ENCODE assay signal across 13 cellular contexts in genomic region chr20:63970714-63971431, GRCh38. TPM values are rescaled to one million over a fixed set of nuclear protein-coding genes. Genes with fewer than 3 reads are reported as not detected.
DNase-seq lines count a peak whose midpoint lies in the region; ATAC-seq, FAIRE-seq and TF ChIP-seq lines count a peak whose summit lies in the region.
"Had no signal": no experiment of that assay in that cellular context is flagged by ENCODE, and none has a peak within 500 bp of the region (broad histone marks: within the 10 kb centered on the region; RNA-seq: fewer than 3 reads in every experiment).

No MANE protein-coding gene starts in this region.

- ATAC-seq in CD8-positive, alpha-beta T cell: no peak
- ATAC-seq in sciatic nerve: no peak

- H3K4me1 Mint-ChIP-seq in CD8-positive, alpha-beta T cell (ENCODE audit: low read depth): peaks cover 27% of the 10 kb centered on the region
- H3K4me1 Mint-ChIP-seq in astrocyte (ENCODE audit: low read depth, unreplicated experiment): peaks cover 5% of the 10 kb centered on the region
- peaks cover 22% of the 10 kb centered on the region for H3K4me1 Mint-ChIP-seq in nephron progenitor cell

- POLR2A ChIA-PET in CD8-positive, alpha-beta T cell (lab: Charles Lee): no interaction called here

- no peak overlapping the region for H2AFZ ChIP-seq in astrocyte (ENCODE audit: low read depth, low read length)

- no peak overlapping the region for H3K4me3 ChIP-seq in CD8-positive, alpha-beta T cell (ENCODE audit: low read depth, low read length)
- peak overlapping the region; percentile 85; the same call in 1 of the 2 replicates for H3K4me3 ChIP-seq in HUES6 (ENCODE audit: low read depth, low read length)
- no peak overlapping the region for H3K4me3 ChIP-seq in astrocyte (ENCODE audit: insufficient read depth, low read depth, low read length)
- no peak overlapping the region for H3K4me3 ChIP-seq in lower leg skin (ENCODE audit: low read depth, poor library complexity, severe bottlenecking)

- WGBS in lower leg skin, 2 donors: 92% methylated on average over 5 of the region's 5 CpGs

- TF ChIP-seq POLR2A in lower leg skin (IDR thresholded peaks at IDR 0.05): no peak

- peak overlapping the region; percentile 87 for H3K4me2 ChIP-seq in astrocyte (ENCODE audit: low read length)

- H3K79me2 ChIP-seq in astrocyte (ENCODE audit: insufficient read depth, low read length): peaks cover 24% of the 10 kb centered on the region

- no peaks in the 10 kb centered on the region for H3K9me3 ChIP-seq in CD8-positive, alpha-beta T cell (ENCODE audit: low read length)
- H3K9me3 ChIP-seq in HUES6 (ENCODE audit: control insufficient read depth, insufficient read depth, low read depth, low read length) (no peaks in the 10 kb centered on the region), astrocyte (ENCODE audit: insufficient read depth, low read depth, low read length) (peaks cover 24% of the 10 kb centered on the region)

- no peak for DNase-seq in CD8-positive, alpha-beta T cell
- DNase-seq in astrocyte (ENCODE audit: low read depth): no peak
- no peak for DNase-seq in nephron progenitor cell
- no peak for DNase-seq in sciatic nerve (ENCODE audit: low spot score)
- no peak for DNase-seq in lower leg skin (ENCODE audit: low spot score in 2 of 2)
- no peak for DNase-seq in NCI-H82 (lab: John Stamatoyannopoulos, UW)
- DNase-seq in midbrain (lab: John Stamatoyannopoulos, UW): no peak
- DNase-seq: DMS79 treated with DMSO at 0.1 percent for 48 hours; MM.1S; stimulated activated CD4-positive, alpha-beta T cell treated with anti-CD3 and anti-CD28 coated beads, Interleukin-2, amount 100 ng/mL, for 48 hours had no signal

- H3K27me3 Mint-ChIP-seq in CD8-positive, alpha-beta T cell (ENCODE audit: low read depth): no peaks in the 10 kb centered on the region
- no peaks in the 10 kb centered on the region for H3K27me3 Mint-ChIP-seq in astrocyte (ENCODE audit: low read depth, unreplicated experiment)
- peaks cover 33% of the 10 kb centered on the region for H3K27me3 Mint-ChIP-seq in nephron progenitor cell (ENCODE audit: low read depth, poor library complexity)

- intact Hi-C loops in CD8-positive, alpha-beta T cell (cut with DNase I, micrococcal nuclease): loop anchor here in 1 of 2 experiments (5.0 kb wide), 1 partner anchor 434 kb away; the partner anchor contains the start of gene PTK6
- intact Hi-C loops in sciatic nerve (cut with DNase I): no loop called here
- intact Hi-C loops in lower leg skin (cut with DNase I; ENCODE audit: low total_unique reads): loop anchor here (5.0 to 10.0 kb wide), 2 partner anchors 186 to 429 kb away; no protein-coding TSS in a partner anchor

- CTCF ChIA-PET in CD8-positive, alpha-beta T cell (lab: Charles Lee): no interaction called here

- H3K4me1 ChIP-seq in CD8-positive, alpha-beta T cell (ENCODE audit: insufficient read depth, low read length): peaks cover 19% of the 10 kb centered on the region
- peaks cover 11% of the 10 kb centered on the region for H3K4me1 ChIP-seq in HUES6 (ENCODE audit: control insufficient read depth, insufficient read depth, low read length)
- H3K4me1 ChIP-seq in astrocyte (ENCODE audit: insufficient read depth, low read length): peaks cover 21% of the 10 kb centered on the region

- H3K36me3 ChIP-seq in CD8-positive, alpha-beta T cell (ENCODE audit: insufficient read depth, low read length): peaks cover 7% of the 10 kb centered on the region
- H3K36me3 ChIP-seq in HUES6 (ENCODE audit: control insufficient read depth, insufficient read depth, low read length) (peaks cover 19% of the 10 kb centered on the region), astrocyte (ENCODE audit: insufficient read depth, low read length) (peaks cover 2% of the 10 kb centered on the region)

- no peaks in the 10 kb centered on the region for H3K27me3 ChIP-seq in CD8-positive, alpha-beta T cell (ENCODE audit: insufficient read depth, low read length)
- peaks cover 9% of the 10 kb centered on the region for H3K27me3 ChIP-seq in HUES6 (ENCODE audit: control insufficient read depth, insufficient read depth, low read length)
- H3K27me3 ChIP-seq in astrocyte (ENCODE audit: insufficient read depth, low read length): no peaks in the 10 kb centered on the region
- H3K27me3 ChIP-seq: dorsolateral prefrontal cortex had no signal

- H3K4me3 Mint-ChIP-seq in CD8-positive, alpha-beta T cell: peak overlapping the region; percentile 78
- peak overlapping the region; percentile 65 for H3K4me3 Mint-ChIP-seq in astrocyte (ENCODE audit: unreplicated experiment)
- peak overlapping the region; percentile 75 for H3K4me3 Mint-ChIP-seq in nephron progenitor cell

- H3K27ac Mint-ChIP-seq in CD8-positive, alpha-beta T cell: no peak overlapping the region
- H3K27ac Mint-ChIP-seq in astrocyte (ENCODE audit: unreplicated experiment) (no peak overlapping the region), nephron progenitor cell (no peak overlapping the region)

- H3K27ac ChIP-seq in CD8-positive, alpha-beta T cell (ENCODE audit: low read depth, low read length): no peak overlapping the region
- H3K27ac ChIP-seq in HUES6 (ENCODE audit: low read depth, low read length) (no peak overlapping the region), astrocyte (ENCODE audit: low read depth, low read length) (no peak overlapping the region)

- no peaks in the 10 kb centered on the region for H4K20me1 ChIP-seq in astrocyte (ENCODE audit: insufficient read depth, low read length)

- FAIRE-seq in astrocyte (lab: Jason Lieb, UNC): no peak
- FAIRE-seq: frontal cortex had no signal

- H3K9ac ChIP-seq in HUES6 (ENCODE audit: low read length): no peak overlapping the region
- H3K9ac ChIP-seq in astrocyte (ENCODE audit: low read length): no peak overlapping the region

- H3K9me3 Mint-ChIP-seq in CD8-positive, alpha-beta T cell: no peaks in the 10 kb centered on the region
- no peaks in the 10 kb centered on the region for H3K9me3 Mint-ChIP-seq in astrocyte (ENCODE audit: unreplicated experiment)
- H3K9me3 Mint-ChIP-seq in nephron progenitor cell: peaks cover 3% of the 10 kb centered on the region

- peaks cover 18% of the 10 kb centered on the region for H3K36me3 Mint-ChIP-seq in CD8-positive, alpha-beta T cell
- peaks cover 2% of the 10 kb centered on the region for H3K36me3 Mint-ChIP-seq in astrocyte (ENCODE audit: low read depth, unreplicated experiment)
- H3K36me3 Mint-ChIP-seq in nephron progenitor cell (ENCODE audit: low read depth): peaks cover 13% of the 10 kb centered on the region

- TF ChIP-seq CTCF in CD8-positive, alpha-beta T cell (IDR thresholded peaks at IDR 0.05): no peak
- TF ChIP-seq CTCF in astrocyte (IDR thresholded peaks at IDR 0.05; ENCODE audit: insufficient read depth, low read depth, low read length): no peak
- TF ChIP-seq CTCF in nephron progenitor cell (IDR thresholded peaks at IDR 0.05): no peak
- no peak for TF ChIP-seq CTCF in lower leg skin (IDR thresholded peaks at IDR 0.05)

RNA-seq across cellular contexts. Expression of gene ZNF512B, which starts 1.1 kb away (rescaled TPM):
- 10 to 100 TPM; 13.9 to 14.9 TPM for total RNA-seq in CD8-positive, alpha-beta T cell
- total RNA-seq in astrocyte (27.5 and 27.7 TPM in 2 replicates), sciatic nerve (13.6 TPM), lower leg skin (10 to 100 TPM; 15.3 to 19.8 (median 16.7) TPM)

RNA-seq across cellular contexts. Expression of gene SAMD10, which starts 8.6 kb away (rescaled TPM):
- 1 to 10 TPM; 7.3 to 8.6 TPM for total RNA-seq in CD8-positive, alpha-beta T cell
- total RNA-seq in astrocyte (2.7 and 4.3 TPM in 2 replicates), sciatic nerve (2.9 TPM), lower leg skin (10 to 100 TPM in 3 of 4 donors, 1 to 10 TPM in 1; 8.1 to 11.3 (median 10.6) TPM)

RNA-seq across cellular contexts. Expression of gene PRPF6, which starts 10.1 kb away (rescaled TPM):
- total RNA-seq in CD8-positive, alpha-beta T cell: 10 to 100 TPM; 51.6 to 51.9 TPM
- total RNA-seq in astrocyte: 52.3 and 52.6 TPM in 2 replicates
- 60.4 TPM for total RNA-seq in sciatic nerve
- 10 to 100 TPM; 66.8 to 88.3 (median 79.1) TPM for total RNA-seq in lower leg skin

RNA-seq across cellular contexts. Expression of gene UCKL1, which starts 14.7 kb away (rescaled TPM):
- 10 to 100 TPM; 29.6 to 33.7 TPM for total RNA-seq in CD8-positive, alpha-beta T cell
- total RNA-seq in astrocyte (33.0 and 33.4 TPM in 2 replicates), sciatic nerve (50.8 TPM), lower leg skin (10 to 100 TPM; 28.1 to 44.3 (median 33.6) TPM)
